Comparison of ENCODE assay signal across 8 cellular contexts in the genomic region with DNA sequence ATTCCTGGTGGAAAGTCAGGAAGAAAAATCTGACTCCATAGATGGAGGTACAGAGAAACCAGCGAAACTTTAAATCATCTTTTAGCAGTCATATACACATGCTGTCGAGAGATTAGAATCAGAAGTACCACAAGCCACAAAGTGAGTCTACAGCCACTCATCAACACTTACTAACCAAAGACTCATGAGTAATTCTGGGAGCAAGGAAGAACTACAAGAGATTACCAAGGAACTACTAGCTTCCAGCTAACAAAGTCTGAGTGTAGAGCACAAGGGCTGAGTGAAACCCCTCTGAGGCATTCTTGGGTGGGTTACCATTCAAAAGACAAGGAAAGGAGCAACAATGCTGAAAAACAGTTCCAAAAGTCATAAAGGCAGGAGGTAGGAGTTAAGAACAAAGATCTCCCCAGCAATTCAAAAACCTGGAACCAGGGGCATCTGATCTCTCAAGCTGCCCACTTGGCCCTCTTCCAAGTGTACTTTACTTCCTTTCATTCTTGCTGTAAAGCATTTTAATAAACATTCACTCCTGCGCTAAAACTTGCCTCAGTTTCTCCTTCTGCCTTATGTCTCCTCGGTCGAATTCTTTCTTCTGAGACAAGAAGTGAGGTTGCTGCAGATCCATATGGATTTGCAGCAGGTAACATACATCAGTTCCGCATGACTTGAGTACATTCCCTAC. TPM values are rescaled to one million over a fixed set of nuclear protein-coding genes. Genes with fewer than 3 reads are reported as not detected.
DNase-seq lines count a peak whose midpoint lies in the region; ATAC-seq and TF ChIP-seq lines count a peak whose summit lies in the region.

No MANE protein-coding gene starts in this region.

- ATAC-seq in left cardiac atrium, result no peak
- peak; percentile 42 for ATAC-seq in HG02981 (IDR thresholded peaks at IDR 0.05; ENCODE audit: unreplicated experiment)
- ATAC-seq in GM21526 (IDR thresholded peaks at IDR 0.05; ENCODE audit: low FRiP score, unreplicated experiment), result no peak

- no peaks in the 10 kb centered on the region for H3K9me3 ChIP-seq in cardiac muscle cell (ENCODE audit: low read depth)
- H3K9me3 ChIP-seq in Karpas-422 (ENCODE audit: low read length), result no peaks in the 10 kb centered on the region

- no peak for TF ChIP-seq CTCF in cardiac muscle cell (IDR thresholded peaks at IDR 0.05; ENCODE audit: low read depth, low read length)
- TF ChIP-seq CTCF in foreskin fibroblast (IDR thresholded peaks at IDR 0.05; ENCODE audit: low read depth, low read length), result no peak

- H2AFZ ChIP-seq in Karpas-422 (ENCODE audit: low read length), result no peak overlapping the region

- no peaks in the 10 kb centered on the region for H3K9me2 ChIP-seq in Karpas-422 (replicated peaks; ENCODE audit: insufficient read depth, low read length)

- H3K9ac ChIP-seq in Karpas-422 (ENCODE audit: low read length), result no peak overlapping the region

- intact Hi-C loops in left cardiac atrium (cut with DNase I), result no loop called here

- H3K27me3 ChIP-seq in cardiac muscle cell (no peaks in the 10 kb centered on the region), Karpas-422 (ENCODE audit: low read length) (no peaks in the 10 kb centered on the region)

- no peak overlapping the region for H3K4me2 ChIP-seq in Karpas-422 (ENCODE audit: low read depth, low read length, poor library complexity, severe bottlenecking)

- H3K4me3 ChIP-seq in cardiac muscle cell (no peak overlapping the region), foreskin fibroblast (ENCODE audit: low read depth in 1 of 2, low read length in 2 of 2) (no peak overlapping the region), Karpas-422 (ENCODE audit: low read length) (no peak overlapping the region)

- no peaks in the 10 kb centered on the region for H3K4me1 ChIP-seq in cardiac muscle cell (ENCODE audit: low read depth)
- peaks cover 50% of the 10 kb centered on the region for H3K4me1 ChIP-seq in Karpas-422 (ENCODE audit: low read length)

- peak overlapping the region; percentile 56 for H3K27ac ChIP-seq in cardiac muscle cell
- H3K27ac ChIP-seq in Karpas-422 (ENCODE audit: low read length), result no peak overlapping the region

- no peaks in the 10 kb centered on the region for H3K36me3 ChIP-seq in cardiac muscle cell
- H3K36me3 ChIP-seq in Karpas-422 (ENCODE audit: insufficient read depth, low read length), result peaks cover 47% of the 10 kb centered on the region

- H4K20me1 ChIP-seq in Karpas-422 (ENCODE audit: insufficient read depth, low read depth, low read length), result peaks cover 36% of the 10 kb centered on the region

- peaks cover 93% of the 10 kb centered on the region for H3K79me2 ChIP-seq in Karpas-422 (ENCODE audit: low read length)

- DNase-seq in cardiac muscle cell (ENCODE audit: low read depth in 1 of 2, low spot score in 1 of 2), result peak in 1 of 2 donors; percentile 50
- DNase-seq in left cardiac atrium, result no peak
- peak; percentile 35 for DNase-seq in RPMI8226
- DNase-seq in foreskin fibroblast, result peak; percentile 29 to 35
- no peak for DNase-seq in SK-N-DZ (ENCODE audit: low spot score)
- no peak for DNase-seq in Karpas-422

RNA-seq across cellular contexts. Expression of a gene that starts 13.0 kb away (rescaled TPM):
- 26.7 and 41.3 TPM in 2 replicates for total RNA-seq in cardiac muscle cell
- 22.9 and 31.9 TPM in 2 replicates for polyA plus RNA-seq in cardiac muscle cell
- total RNA-seq in left cardiac atrium, result 10 to 100 TPM; 19.9 to 26.2 TPM
- 40.1 and 52.0 TPM in 2 replicates for polyA plus RNA-seq in SK-N-DZ (2014; cell fraction: cytosol; rRNA removed)
- polyA plus RNA-seq in SK-N-DZ (2014; cell fraction: nucleus; rRNA removed), result 96.3 and 128 TPM in 2 replicates
- total RNA-seq in Karpas-422 (2014; rRNA removed; shearing (Covaris generic); ENCODE audit: low replicate concordance), result 32.9 and 55.4 TPM in 2 replicates

Comparison
In these comparisons a context has a peak if more than half of its experiments do, and no peak if none do; other contexts are left out.
1. DNase-seq: peak in RPMI8226 (single experiment) and foreskin fibroblast (2 of 2); none in left cardiac atrium (single experiment), SK-N-DZ (single experiment) and Karpas-422 (single experiment).